In the genomic region with DNA sequence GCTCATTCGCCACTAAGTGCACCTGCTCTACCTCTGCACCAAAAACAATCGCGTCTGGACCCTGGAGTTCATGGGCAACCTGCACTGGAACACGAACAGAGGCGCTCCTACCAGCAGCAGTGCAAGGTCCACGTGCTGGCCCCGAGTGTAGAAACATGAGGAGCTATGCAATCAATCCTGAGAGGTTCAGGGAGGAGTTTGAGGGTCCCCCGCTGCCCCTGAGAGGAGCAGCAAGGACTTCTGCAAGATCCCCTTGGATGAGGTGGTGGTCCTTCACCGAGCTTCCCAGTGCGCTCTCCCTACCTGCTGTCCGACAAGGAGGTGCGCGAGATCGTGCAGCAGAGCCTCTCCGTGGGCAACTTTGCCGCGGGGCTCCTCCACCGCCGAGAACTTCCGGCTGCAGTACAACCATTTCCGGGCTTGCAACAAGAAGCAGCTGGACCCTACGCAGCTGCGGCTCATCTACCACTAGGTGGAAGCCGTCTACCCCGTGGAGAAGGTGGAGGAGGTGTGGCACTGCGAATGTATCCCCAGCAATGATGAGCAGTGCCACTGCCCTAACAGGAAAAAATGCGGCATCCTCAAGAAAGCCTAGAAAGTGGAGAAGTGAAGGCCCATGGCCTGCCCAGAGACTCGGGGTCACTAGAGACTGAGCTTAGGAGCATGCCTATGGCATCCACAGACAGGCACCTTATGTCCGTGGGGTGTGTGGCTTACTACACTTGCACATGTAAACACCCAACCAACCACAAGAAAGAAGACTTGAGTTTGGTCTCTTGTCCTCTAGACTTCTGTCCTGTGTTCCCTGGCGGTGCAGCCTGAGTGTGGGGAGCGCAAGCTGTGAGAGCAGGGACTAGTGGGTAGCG, we compare ENCODE assay signal across 8 cellular contexts. TPM values are rescaled to one million over a fixed set of nuclear protein-coding genes. Genes with fewer than 3 reads are reported as not detected.
DNase-seq lines count a peak whose midpoint lies in the region; ATAC-seq and TF ChIP-seq lines count a peak whose summit lies in the region.
"Not testable (repeated sequence)": the region's sequence is repeated elsewhere in the genome, so short reads cannot be mapped to it uniquely, and the experiment has no call there.

No MANE protein-coding gene starts in this region.

- H3K9ac ChIP-seq in subcutaneous abdominal adipose tissue (ENCODE audit: low read length in 5 of 5), result not testable (repeated sequence)

- ATAC-seq in GM21515 (IDR thresholded peaks at IDR 0.05; ENCODE audit: unreplicated experiment) (peak; percentile 98), HG03457 (IDR thresholded peaks at IDR 0.05; ENCODE audit: unreplicated experiment) (peak; percentile 96)

- not testable (repeated sequence) for H3K9me3 Mint-ChIP-seq in activated CD4-positive, alpha-beta memory T cell treated with anti-CD3 and anti-CD28 coated beads for 36 hours

- not testable (repeated sequence) for H3K4me3 ChIP-seq in GM06990 (replicated peaks; ENCODE audit: low read depth, low read length)
- H3K4me3 ChIP-seq in subcutaneous abdominal adipose tissue (ENCODE audit: low read depth in 1 of 5, low read length in 5 of 5), result peak overlapping the region in 4 of 5 donors; percentile 53 to 88 (median 58)

- H3K4me1 Mint-ChIP-seq in activated CD4-positive, alpha-beta memory T cell treated with anti-CD3 and anti-CD28 coated beads for 36 hours (ENCODE audit: low read depth), result not testable (repeated sequence)

- H3K36me3 ChIP-seq in GM06990 (ENCODE audit: control insufficient read depth, insufficient read depth, low read length); subcutaneous abdominal adipose tissue (ENCODE audit: control insufficient read depth in 5 of 5, insufficient read depth in 5 of 5, low read length in 5 of 5): not testable (repeated sequence)

- CTCF ChIA-PET in activated CD4-positive, alpha-beta memory T cell treated with anti-CD3 and anti-CD28 coated beads for 36 hours (lab: Charles Lee), result not testable (repeated sequence)

- H3K4me3 Mint-ChIP-seq in activated CD4-positive, alpha-beta memory T cell treated with anti-CD3 and anti-CD28 coated beads for 36 hours, result not testable (repeated sequence)

- DNase-seq in GM06990 (ENCODE audit: extremely low read depth, insufficient read length), result not testable (repeated sequence)
- DNase-seq in NCI-H82 (lab: John Stamatoyannopoulos, UW) (peak; percentile 10), dermis blood vessel endothelial cell (peak; percentile 37), mucosa of gallbladder (ENCODE audit: low spot score) (peak; percentile 46)
- peak; percentile 20 for DNase-seq in activated CD4-positive, alpha-beta memory T cell treated with anti-CD3 and anti-CD28 coated beads for 36 hours

- H3K27ac Mint-ChIP-seq in activated CD4-positive, alpha-beta memory T cell treated with anti-CD3 and anti-CD28 coated beads for 36 hours, result not testable (repeated sequence)

- TF ChIP-seq CTCF in GM06990 (IDR thresholded peaks at IDR 0.05; ENCODE audit: insufficient read depth, low read length, poor library complexity, severe bottlenecking), result peak; percentile 9

- H3K4me1 ChIP-seq in subcutaneous abdominal adipose tissue (ENCODE audit: control insufficient read depth in 5 of 5, insufficient read depth in 5 of 5, low read length in 5 of 5), result peaks cover 0 to 11% (median 2%) of the 10 kb centered on the region in 5 donors

- intact Hi-C loops in activated CD4-positive, alpha-beta memory T cell treated with anti-CD3 and anti-CD28 coated beads for 36 hours (cut with micrococcal nuclease), result not testable (repeated sequence)

- not testable (repeated sequence) for H3K27me3 Mint-ChIP-seq in activated CD4-positive, alpha-beta memory T cell treated with anti-CD3 and anti-CD28 coated beads for 36 hours

- not testable (repeated sequence) for H3K9me3 ChIP-seq in subcutaneous abdominal adipose tissue (ENCODE audit: control insufficient read depth in 5 of 5, low read length in 5 of 5)

- POLR2A ChIA-PET in activated CD4-positive, alpha-beta memory T cell treated with anti-CD3 and anti-CD28 coated beads for 36 hours (lab: Charles Lee), result not testable (repeated sequence)

- H3K27ac ChIP-seq in subcutaneous abdominal adipose tissue (ENCODE audit: low read depth, low read length), result not testable (repeated sequence)

- not testable (repeated sequence) for H3K36me3 Mint-ChIP-seq in activated CD4-positive, alpha-beta memory T cell treated with anti-CD3 and anti-CD28 coated beads for 36 hours

- not testable (repeated sequence) for H3K27me3 ChIP-seq in GM06990 (replicated peaks; ENCODE audit: control insufficient read depth, insufficient read depth, low read length); subcutaneous abdominal adipose tissue (ENCODE audit: control insufficient read depth in 5 of 5, insufficient read depth in 4 of 5, low read length in 5 of 5)

RNA-seq across cellular contexts. Expression of gene SGMS1, which starts 36.3 kb away (rescaled TPM):
- total RNA-seq in activated CD4-positive, alpha-beta memory T cell treated with anti-CD3 and anti-CD28 coated beads for 36 hours, result 1 to 10 TPM; 6.8 to 7.2 TPM
- total RNA-seq in dermis blood vessel endothelial cell (64.0 and 69.3 TPM in 2 replicates), mucosa of gallbladder (36.9 TPM)
